Comparison of ENCODE assay signal across 8 cellular contexts in the genomic region with DNA sequence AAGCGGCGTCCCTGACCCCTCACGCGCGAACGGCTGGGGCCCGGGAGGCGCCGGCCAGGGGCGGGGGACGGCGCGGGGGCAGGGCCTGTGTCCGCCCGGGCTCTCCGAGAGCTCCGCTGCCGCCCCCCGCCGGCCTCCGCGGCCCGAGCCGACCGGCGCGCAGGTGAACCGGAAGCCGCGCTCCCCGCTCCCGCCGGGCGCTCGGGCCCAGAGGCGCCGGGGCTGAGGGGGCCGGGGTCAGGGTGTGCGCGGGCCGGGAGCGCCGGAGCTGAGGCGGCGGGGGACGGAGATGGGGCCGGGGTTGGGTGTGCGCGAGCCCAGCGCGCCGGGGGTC. TPM values are rescaled to one million over a fixed set of nuclear protein-coding genes. Genes with fewer than 3 reads are reported as not detected.
DNase-seq lines count a peak whose midpoint lies in the region; ATAC-seq and TF ChIP-seq lines count a peak whose summit lies in the region.

No MANE protein-coding gene starts in this region.

- no peaks in the 10 kb centered on the region for H3K36me3 ChIP-seq in CD8-positive, alpha-beta memory T cell (ENCODE audit: insufficient read depth, low read length)
- H3K36me3 ChIP-seq in GM23338 (ENCODE audit: insufficient read depth) (no peaks in the 10 kb centered on the region), esophagus muscularis mucosa (no peaks in the 10 kb centered on the region)

- H3K36me3 Mint-ChIP-seq in CD8-positive, alpha-beta memory T cell, result peaks cover 0 to 23% (median 0%) of the 10 kb centered on the region in 3 donors
- no peaks in the 10 kb centered on the region; the same call in 2 of the 3 replicates for H3K36me3 Mint-ChIP-seq in GM23338 (ENCODE audit: low read depth)
- no peaks in the 10 kb centered on the region for H3K36me3 Mint-ChIP-seq in T-cell
- H3K36me3 Mint-ChIP-seq in nephron (ENCODE audit: low read depth), result peaks cover 7% of the 10 kb centered on the region

- peak overlapping the region; percentile 95 for H3K4me2 ChIP-seq in GM23338

- H3K9me3 ChIP-seq in CD8-positive, alpha-beta memory T cell (ENCODE audit: low read length), result no peaks in the 10 kb centered on the region
- no peaks in the 10 kb centered on the region for H3K9me3 ChIP-seq in esophagus muscularis mucosa

- no peak overlapping the region; the same call in 1 of the 2 replicates for H2AFZ ChIP-seq in GM23338

- H3K9me2 ChIP-seq in GM23338 (ENCODE audit: insufficient read depth), result no peaks in the 10 kb centered on the region

- no peak for TF ChIP-seq EP300 in esophagus muscularis mucosa (IDR thresholded peaks at IDR 0.05)

- H3K4me3 ChIP-seq in CD8-positive, alpha-beta memory T cell (ENCODE audit: low read length), result peak overlapping the region; percentile 67
- peak overlapping the region; percentile 89 for H3K4me3 ChIP-seq in GM23338
- H3K4me3 ChIP-seq in esophagus muscularis mucosa, result peak overlapping the region; percentile 81 to 83 (median 82)

- peaks cover 42 to 58% (median 49%) of the 10 kb centered on the region in 3 donors for H3K4me1 Mint-ChIP-seq in CD8-positive, alpha-beta memory T cell
- peaks cover 28% of the 10 kb centered on the region for H3K4me1 Mint-ChIP-seq in GM23338
- H3K4me1 Mint-ChIP-seq in T-cell, result peaks cover 48 to 53% (median 49%) of the 10 kb centered on the region in 3 donors
- peaks cover 36% of the 10 kb centered on the region for H3K4me1 Mint-ChIP-seq in nephron

- TF ChIP-seq CTCF in GM23338 (conservative IDR thresholded peaks at IDR 0.05; ENCODE audit: low read depth in 2 of 2), result no peak
- TF ChIP-seq CTCF in esophagus muscularis mucosa (IDR thresholded peaks at IDR 0.05), result no peak
- no peak for TF ChIP-seq CTCF in nephron (IDR thresholded peaks at IDR 0.05; ENCODE audit: unreplicated experiment in 3 of 3)

- DNase-seq in CD8-positive, alpha-beta memory T cell, result peak in 3 of 5 donors; percentile 19 to 30 (median 26)
- peak; percentile 62 for DNase-seq in GM23338 (ENCODE audit: low spot score)
- DNase-seq in T-cell, result peak in 4 of 34 experiments; percentile 19 to 37 (median 26)
- no peak for DNase-seq in esophagus muscularis mucosa (ENCODE audit: extremely low spot score)
- no peak for DNase-seq in retina
- no peak for DNase-seq in T1000 (lab: John Stamatoyannopoulos, UW)
- no peak for DNase-seq in cerebellar nuclear complex (lab: John Stamatoyannopoulos, UW)

- peak overlapping the region; percentile 56 for H3K27ac ChIP-seq in CD8-positive, alpha-beta memory T cell (ENCODE audit: low read depth, low read length)
- H3K27ac ChIP-seq in GM23338 (ENCODE audit: low read depth) (no peak overlapping the region), esophagus muscularis mucosa (replicated peaks in 1 of 4) (peak overlapping the region; percentile 66 to 74 (median 72))

- H3K27ac Mint-ChIP-seq in CD8-positive, alpha-beta memory T cell, result peak overlapping the region in 1 of 8 donors; percentile 80
- H3K27ac Mint-ChIP-seq in GM23338 (no peak overlapping the region), T-cell (peak overlapping the region in 1 of 2 donors; percentile 93), nephron (peak overlapping the region; percentile 88 to 96 (median 92))

- CTCF ChIA-PET in CD8-positive, alpha-beta memory T cell (lab: Charles Lee), result interaction anchor here (1.0 to 1.6 kb wide), 4 partner anchors 8 to 61 kb away, joined by 3 to 5 read pairs (median 4); no protein-coding TSS in a partner anchor
- CTCF ChIA-PET in T-cell (lab: Charles Lee), result interaction anchor here in 1 of 2 donors (1.6 kb wide), 1 partner anchor 42 kb away, joined by 7 read pairs; no protein-coding TSS in a partner anchor

- H3K9me3 Mint-ChIP-seq in CD8-positive, alpha-beta memory T cell, result no peaks in the 10 kb centered on the region
- H3K9me3 Mint-ChIP-seq in GM23338 (no peaks in the 10 kb centered on the region), T-cell (no peaks in the 10 kb centered on the region), nephron (no peaks in the 10 kb centered on the region)

- peaks cover 17% of the 10 kb centered on the region for H3K4me1 ChIP-seq in CD8-positive, alpha-beta memory T cell (ENCODE audit: insufficient read depth, low read length)
- peaks cover 9% of the 10 kb centered on the region for H3K4me1 ChIP-seq in GM23338 (ENCODE audit: insufficient read depth)
- H3K4me1 ChIP-seq in esophagus muscularis mucosa, result peaks cover 20 to 29% (median 22%) of the 10 kb centered on the region in 4 donors

- peak overlapping the region in 5 of 7 donors; percentile 90 to 99 (median 97) for H3K4me3 Mint-ChIP-seq in CD8-positive, alpha-beta memory T cell
- peak overlapping the region; percentile 82; the same call in 2 of the 3 replicates for H3K4me3 Mint-ChIP-seq in GM23338
- peak overlapping the region; percentile 94 to 98 (median 97) for H3K4me3 Mint-ChIP-seq in T-cell
- peak overlapping the region in 2 of 3 experiments; percentile 91 to 95 for H3K4me3 Mint-ChIP-seq in nephron

- no peaks in the 10 kb centered on the region for H3K27me3 ChIP-seq in CD8-positive, alpha-beta memory T cell (ENCODE audit: insufficient read depth, low read length, poor library complexity, severe bottlenecking)
- H3K27me3 ChIP-seq in GM23338 (ENCODE audit: insufficient read depth) (peaks cover 38% of the 10 kb centered on the region), esophagus muscularis mucosa (no peaks in the 10 kb centered on the region)

- peaks cover 0 to 7% of the 10 kb centered on the region in 2 donors for H3K27me3 Mint-ChIP-seq in CD8-positive, alpha-beta memory T cell
- H3K27me3 Mint-ChIP-seq in GM23338 (ENCODE audit: insufficient read depth, low read depth, poor library complexity) (peaks cover 41% of the 10 kb centered on the region), T-cell (no peaks in the 10 kb centered on the region), nephron (ENCODE audit: low read depth) (peaks cover 50% of the 10 kb centered on the region)

- POLR2A ChIA-PET in CD8-positive, alpha-beta memory T cell (lab: Charles Lee), result interaction anchor here (1.1 to 2.1 kb wide), 8 partner anchors 41 to 397 kb away, joined by 3 to 7 read pairs (median 6); a partner anchor contains a TSS
- POLR2A ChIA-PET in T-cell (lab: Charles Lee), result interaction anchor here in 1 of 2 donors (0.6 kb wide), 1 partner anchor 54 kb away, joined by 3 read pairs; no protein-coding TSS in a partner anchor

- intact Hi-C loops in esophagus muscularis mucosa (cut with DNase I), result no loop called here

- H4K20me1 ChIP-seq in GM23338 (replicated peaks; ENCODE audit: insufficient read depth), result peaks cover 26% of the 10 kb centered on the region

- WGBS in esophagus muscularis mucosa, result no CpG with 5 or more reads among the region's 52 CpGs

- peaks cover 4% of the 10 kb centered on the region; the same call in 1 of the 2 replicates for H3F3A ChIP-seq in GM23338 (replicated peaks; ENCODE audit: low read depth)

- TF ChIP-seq POLR2A in esophagus muscularis mucosa (IDR thresholded peaks at IDR 0.05; ENCODE audit: low read depth), result no peak

- ATAC-seq in GM23338 (peak; percentile 44), T-cell (replicated peaks in 1 of 4) (peak; percentile 13 to 61 (median 50))

- peaks cover 7% of the 10 kb centered on the region for H3K79me2 ChIP-seq in GM23338 (replicated peaks; ENCODE audit: insufficient read depth)

TF ChIP-seq in GM23338, 12 proteins besides CTCF, POLR2A, EP300 and RAD21:
- TF ChIP-seq, protein P1, sequence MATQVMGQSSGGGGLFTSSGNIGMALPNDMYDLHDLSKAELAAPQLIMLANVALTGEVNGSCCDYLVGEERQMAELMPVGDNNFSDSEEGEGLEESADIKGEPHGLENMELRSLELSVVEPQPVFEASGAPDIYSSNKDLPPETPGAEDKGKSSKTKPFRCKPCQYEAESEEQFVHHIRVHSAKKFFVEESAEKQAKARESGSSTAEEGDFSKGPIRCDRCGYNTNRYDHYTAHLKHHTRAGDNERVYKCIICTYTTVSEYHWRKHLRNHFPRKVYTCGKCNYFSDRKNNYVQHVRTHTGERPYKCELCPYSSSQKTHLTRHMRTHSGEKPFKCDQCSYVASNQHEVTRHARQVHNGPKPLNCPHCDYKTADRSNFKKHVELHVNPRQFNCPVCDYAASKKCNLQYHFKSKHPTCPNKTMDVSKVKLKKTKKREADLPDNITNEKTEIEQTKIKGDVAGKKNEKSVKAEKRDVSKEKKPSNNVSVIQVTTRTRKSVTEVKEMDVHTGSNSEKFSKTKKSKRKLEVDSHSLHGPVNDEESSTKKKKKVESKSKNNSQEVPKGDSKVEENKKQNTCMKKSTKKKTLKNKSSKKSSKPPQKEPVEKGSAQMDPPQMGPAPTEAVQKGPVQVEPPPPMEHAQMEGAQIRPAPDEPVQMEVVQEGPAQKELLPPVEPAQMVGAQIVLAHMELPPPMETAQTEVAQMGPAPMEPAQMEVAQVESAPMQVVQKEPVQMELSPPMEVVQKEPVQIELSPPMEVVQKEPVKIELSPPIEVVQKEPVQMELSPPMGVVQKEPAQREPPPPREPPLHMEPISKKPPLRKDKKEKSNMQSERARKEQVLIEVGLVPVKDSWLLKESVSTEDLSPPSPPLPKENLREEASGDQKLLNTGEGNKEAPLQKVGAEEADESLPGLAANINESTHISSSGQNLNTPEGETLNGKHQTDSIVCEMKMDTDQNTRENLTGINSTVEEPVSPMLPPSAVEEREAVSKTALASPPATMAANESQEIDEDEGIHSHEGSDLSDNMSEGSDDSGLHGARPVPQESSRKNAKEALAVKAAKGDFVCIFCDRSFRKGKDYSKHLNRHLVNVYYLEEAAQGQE (IDR thresholded peaks at IDR 0.05; ENCODE audit: unreplicated experiment), result no peak

RNA-seq across cellular contexts. Expression of a gene that starts 0.4 kb away (rescaled TPM):
- total RNA-seq in CD8-positive, alpha-beta memory T cell, result 10 to 100 TPM; 23.8 to 27.2 TPM
- 12.5 TPM for polyA plus RNA-seq in CD8-positive, alpha-beta memory T cell
- total RNA-seq in GM23338 (2014; rRNA removed; shearing (Covaris generic)), result 19.9 and 22.1 TPM in 2 replicates
- polyA plus RNA-seq in GM23338 (2016; fragmentation: Nextera tagmentation; extraction: Ambion mirVana), result 6.7 and 8.0 TPM in 2 replicates
- 100 to 1,000 TPM; 108 to 123 (median 116) TPM for total RNA-seq in T-cell
- total RNA-seq in esophagus muscularis mucosa, result 10 to 100 TPM; 13.3 to 38.3 (median 23.7) TPM

Comparison
In these comparisons a context has a peak if more than half of its experiments do, and no peak if none do; other contexts are left out.
1. DNase-seq: peak in CD8-positive, alpha-beta memory T cell (3 of 5) and GM23338 (single experiment); none in esophagus muscularis mucosa (single experiment), retina (single experiment), T1000 (single experiment) and cerebellar nuclear complex (0 of 2).
2. Peak in every context shown above with its lines, with median percentiles within 50 percentile points of each other: H3K4me3 ChIP-seq and H3K4me3 Mint-ChIP-seq.